In genomic region chr6:19925533-19925932, GRCh38 we compare ENCODE assay signal across 33 cellular contexts.
A peak's percentile ranks its signal among the peaks of the same experiment; 100 is the strongest.
DNase-seq lines count a peak whose midpoint lies in the region; ATAC-seq lines count a peak whose summit lies in the region.
"Had no signal": no experiment of that assay in that cellular context is flagged by ENCODE, and none has a peak within 500 bp of the region (broad histone marks: within the 10 kb centered on the region; RNA-seq: fewer than 3 reads in every experiment).

No MANE protein-coding gene starts in this region.

- no peaks in the 10 kb centered on the region for H3K4me1 ChIP-seq in effector memory CD4-positive, alpha-beta T cell (ENCODE audit: control insufficient read depth, insufficient read depth, low read length, poor library complexity, severe bottlenecking)
- no peaks in the 10 kb centered on the region for H3K4me1 ChIP-seq in Karpas-422 (ENCODE audit: low read length)
- H3K4me1 ChIP-seq: BLaER1, breast epithelium, HAP-1, left ventricle myocardium inferior, prostate gland, sigmoid colon had no signal

- intact Hi-C loops in activated CD4-positive, alpha-beta T cell treated with anti-CD3 and anti-CD28 coated beads, Interleukin-2, amount 10 ng/mL, durations not matched to agents 24 days and 14 days (cut with micrococcal nuclease): no loop called here

- H3K9me3 ChIP-seq in effector memory CD4-positive, alpha-beta T cell (ENCODE audit: control insufficient read depth, low read length): no peaks in the 10 kb centered on the region
- H3K9me3 ChIP-seq in Karpas-422 (ENCODE audit: low read length): no peaks in the 10 kb centered on the region
- H3K9me3 ChIP-seq: BLaER1, breast epithelium, HAP-1, left ventricle myocardium inferior, prostate gland, sigmoid colon, thoracic aorta had no signal

- no peaks in the 10 kb centered on the region for H3K79me2 ChIP-seq in Karpas-422 (ENCODE audit: low read length)

- H3K4me3 ChIP-seq in effector memory CD4-positive, alpha-beta T cell (ENCODE audit: insufficient read depth, low read depth, low read length, poor library complexity, severe bottlenecking): no peak overlapping the region
- H3K4me3 ChIP-seq in Karpas-422 (ENCODE audit: low read length): no peak overlapping the region
- H3K4me3 ChIP-seq: BLaER1, breast epithelium, HAP-1, left ventricle myocardium inferior, prostate gland, sigmoid colon, thoracic aorta had no signal

- H3K36me3 Mint-ChIP-seq in activated CD4-positive, alpha-beta T cell treated with anti-CD3 and anti-CD28 coated beads, Interleukin-2, amount 10 ng/mL, durations not matched to agents 24 days and 14 days (ENCODE audit: low read depth): no peaks in the 10 kb centered on the region
- H3K36me3 Mint-ChIP-seq: activated naive CD4-positive, alpha-beta T cell treated with anti-CD3 and anti-CD28 coated beads, Interleukin-2, amount 10 ng/mL, durations not matched to agents 7 days and 5 days; immature natural killer cell; naive B cell had no signal

- H3K4me1 Mint-ChIP-seq in activated CD4-positive, alpha-beta T cell treated with anti-CD3 and anti-CD28 coated beads, Interleukin-2, amount 10 ng/mL, durations not matched to agents 24 days and 14 days: no peaks in the 10 kb centered on the region
- H3K4me1 Mint-ChIP-seq: activated naive CD4-positive, alpha-beta T cell treated with anti-CD3 and anti-CD28 coated beads, Interleukin-2, amount 10 ng/mL, durations not matched to agents 7 days and 5 days; immature natural killer cell; naive B cell had no signal

- no peaks in the 10 kb centered on the region for H3K27me3 ChIP-seq in effector memory CD4-positive, alpha-beta T cell (replicated peaks; ENCODE audit: control insufficient read depth, insufficient read depth, low read length, poor library complexity, severe bottlenecking)
- no peaks in the 10 kb centered on the region for H3K27me3 ChIP-seq in Karpas-422 (ENCODE audit: low read length)
- H3K27me3 ChIP-seq: BLaER1, breast epithelium, sigmoid colon had no signal

- H3K4me2 ChIP-seq in Karpas-422 (ENCODE audit: low read depth, low read length, poor library complexity, severe bottlenecking): no peak overlapping the region
- H3K4me2 ChIP-seq: BLaER1 had no signal

- no peak overlapping the region for H3K27ac Mint-ChIP-seq in activated CD4-positive, alpha-beta T cell treated with anti-CD3 and anti-CD28 coated beads, Interleukin-2, amount 10 ng/mL, durations not matched to agents 24 days and 14 days
- H3K27ac Mint-ChIP-seq: activated naive CD4-positive, alpha-beta T cell treated with anti-CD3 and anti-CD28 coated beads, Interleukin-2, amount 10 ng/mL, durations not matched to agents 7 days and 5 days; activated T-cell treated with anti-CD3 and anti-CD28 coated beads, Interleukin-2, amount 50 U/mL, for 72 hours; immature natural killer cell; naive B cell had no signal

- no peaks in the 10 kb centered on the region for H3K9me3 Mint-ChIP-seq in activated CD4-positive, alpha-beta T cell treated with anti-CD3 and anti-CD28 coated beads, Interleukin-2, amount 10 ng/mL, durations not matched to agents 24 days and 14 days

- H3K9me2 ChIP-seq in Karpas-422 (replicated peaks; ENCODE audit: insufficient read depth, low read length): no peaks in the 10 kb centered on the region

- no peak overlapping the region for H3K9ac ChIP-seq in Karpas-422 (ENCODE audit: low read length)
- H3K9ac ChIP-seq: BLaER1 had no signal

- H2AFZ ChIP-seq in Karpas-422 (ENCODE audit: low read length): no peak overlapping the region

- no peaks in the 10 kb centered on the region for H4K20me1 ChIP-seq in Karpas-422 (ENCODE audit: insufficient read depth, low read depth, low read length)
- H4K20me1 ChIP-seq: BLaER1 had no signal

- no peaks in the 10 kb centered on the region for H3K36me3 ChIP-seq in effector memory CD4-positive, alpha-beta T cell (ENCODE audit: control insufficient read depth, insufficient read depth, low read length)
- H3K36me3 ChIP-seq in Karpas-422 (ENCODE audit: insufficient read depth, low read length): no peaks in the 10 kb centered on the region
- H3K36me3 ChIP-seq: BLaER1, breast epithelium, HAP-1, left ventricle myocardium inferior, prostate gland, sigmoid colon, thoracic aorta had no signal

- ATAC-seq in GM18508 (IDR thresholded peaks at IDR 0.05; ENCODE audit: insufficient read depth, unreplicated experiment) (peak; percentile 86), GM19397 (IDR thresholded peaks at IDR 0.05; ENCODE audit: unreplicated experiment) (peak; percentile 62), HG02885 (IDR thresholded peaks at IDR 0.05; ENCODE audit: poor library complexity, unreplicated experiment) (peak; percentile 73), HG03469 (IDR thresholded peaks at IDR 0.05; ENCODE audit: unreplicated experiment) (peak; percentile 67)
- ATAC-seq: activated T-cell treated with anti-CD3 and anti-CD28 coated beads, Interleukin-2, amount 50 U/mL, for 72 hours; esophagus mucosa; stimulated activated naive CD8-positive, alpha-beta T cell treated with anti-CD3 and anti-CD28 coated beads, Interleukin-15, Interleukin-2, amounts not matched to agents 100 U/mL and 50 U/mL, for 24 hours had no signal

- no peak for DNase-seq in NCI-H1436 treated with DMSO at 0.1 percent for 48 hours (lab: John Stamatoyannopoulos, UW)
- DNase-seq in activated CD4-positive, alpha-beta T cell treated with anti-CD3 and anti-CD28 coated beads, Interleukin-2, amount 10 ng/mL, durations not matched to agents 24 days and 14 days: no peak
- no peak for DNase-seq in effector memory CD4-positive, alpha-beta T cell
- DNase-seq in Karpas-422: no peak
- DNase-seq: ACHN; activated CD4-positive, alpha-beta T cell treated with anti-CD3 and anti-CD28 coated beads for 48 hours; activated naive CD4-positive, alpha-beta T cell treated with anti-CD3 and anti-CD28 coated beads, Interleukin-2, amount 10 ng/mL, durations not matched to agents 7 days and 5 days; activated T-cell treated with anti-CD3 and anti-CD28 coated beads, Interleukin-2, amount 50 U/mL, for 72 hours; amniotic stem cell; COR-L47; DND-41; hippocampal formation; immature natural killer cell; left ventricle myocardium inferior; naive B cell; NCI-H1092; NCI-H1930; NCI-H526 treated with DMSO at 0.1 percent for 48 hours; RPMI8226; sigmoid colon; stimulated activated naive CD8-positive, alpha-beta T cell treated with anti-CD3 and anti-CD28 coated beads, Interleukin-15, Interleukin-2, amounts not matched to agents 100 U/mL and 50 U/mL, for 24 hours; T-helper 2 cell had no signal

- H3K27me3 Mint-ChIP-seq in activated CD4-positive, alpha-beta T cell treated with anti-CD3 and anti-CD28 coated beads, Interleukin-2, amount 10 ng/mL, durations not matched to agents 24 days and 14 days: no peaks in the 10 kb centered on the region
- H3K27me3 Mint-ChIP-seq: activated naive CD4-positive, alpha-beta T cell treated with anti-CD3 and anti-CD28 coated beads, Interleukin-2, amount 10 ng/mL, durations not matched to agents 7 days and 5 days; naive B cell had no signal

- H3K4me3 Mint-ChIP-seq in activated CD4-positive, alpha-beta T cell treated with anti-CD3 and anti-CD28 coated beads, Interleukin-2, amount 10 ng/mL, durations not matched to agents 24 days and 14 days: no peak overlapping the region
- H3K4me3 Mint-ChIP-seq: activated naive CD4-positive, alpha-beta T cell treated with anti-CD3 and anti-CD28 coated beads, Interleukin-2, amount 10 ng/mL, durations not matched to agents 7 days and 5 days; activated T-cell treated with anti-CD3 and anti-CD28 coated beads, Interleukin-2, amount 50 U/mL, for 72 hours; immature natural killer cell; naive B cell had no signal

- no peak overlapping the region for H3K27ac ChIP-seq in effector memory CD4-positive, alpha-beta T cell (ENCODE audit: insufficient read depth, low read length, poor library complexity, severe bottlenecking)
- H3K27ac ChIP-seq in Karpas-422 (ENCODE audit: low read length): no peak overlapping the region
- H3K27ac ChIP-seq: BLaER1, breast epithelium, left ventricle myocardium inferior, prostate gland, sigmoid colon, thoracic aorta, VCaP had no signal
